20 cellular contexts compared by ENCODE assay signal in the genomic region with DNA sequence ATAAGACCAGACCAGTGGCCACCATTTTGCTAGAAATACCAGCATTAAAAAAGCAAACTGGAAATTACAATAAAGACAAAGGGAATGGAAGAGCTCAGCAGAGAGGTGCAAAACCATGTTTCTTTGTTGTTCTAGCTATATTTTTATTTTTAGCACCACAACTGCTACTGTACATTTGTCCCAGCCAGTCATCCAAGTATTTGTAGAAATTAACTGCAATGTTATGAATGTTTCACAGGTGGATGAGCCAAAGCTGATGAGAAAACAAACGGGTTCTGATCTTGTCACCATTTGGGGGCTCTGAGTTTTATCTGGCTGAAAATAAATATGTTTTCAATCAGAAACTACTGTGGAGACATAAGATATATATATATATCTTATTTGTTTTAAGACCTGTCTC.
"Had no signal": no experiment of that assay in that cellular context is flagged by ENCODE, and none has a peak within 500 bp of the region (broad histone marks: within the 10 kb centered on the region; RNA-seq: fewer than 3 reads in every experiment).

No MANE protein-coding gene starts in this region.

- DNase-seq: KBM-7, MM.1S, NCI-H1105 treated with DMSO at 0.1 percent for 48 hours, NCI-H1417 treated with DMSO at 0.1 percent for 48 hours, NCI-H146, NCI-H1694 treated with DMSO at 0.1 percent for 48 hours, NCI-H1930, NCI-H2081, NCI-H2107, NCI-H2227 treated with DMSO at 0.1 percent for 48 hours, NCI-H524 treated with DMSO at 0.1 percent for 48 hours, NCI-H69, NCI-H774, PC-3, Peyer's patch, SHP77 treated with DMSO at 0.1 percent for 48 hours, SJCRH30, T-helper 1 cell had no signal

- H3K36me3 ChIP-seq: Peyer's patch, SJCRH30 had no signal

- ATAC-seq: PC-3, Right ventricle myocardium inferior, SK-N-SH treated with all-trans-retinoic acid at 6 μM for 48 hours had no signal

- H3K27me3 ChIP-seq: Peyer's patch, SJCRH30 had no signal

- H3K9me3 ChIP-seq: Peyer's patch, SJCRH30 had no signal

- H3K27ac ChIP-seq: Peyer's patch, SJCRH30 had no signal

- H3K4me3 ChIP-seq: Peyer's patch, SJCRH30 had no signal

- H3K4me1 ChIP-seq: Peyer's patch, SJCRH30 had no signal
